In the genomic region with DNA sequence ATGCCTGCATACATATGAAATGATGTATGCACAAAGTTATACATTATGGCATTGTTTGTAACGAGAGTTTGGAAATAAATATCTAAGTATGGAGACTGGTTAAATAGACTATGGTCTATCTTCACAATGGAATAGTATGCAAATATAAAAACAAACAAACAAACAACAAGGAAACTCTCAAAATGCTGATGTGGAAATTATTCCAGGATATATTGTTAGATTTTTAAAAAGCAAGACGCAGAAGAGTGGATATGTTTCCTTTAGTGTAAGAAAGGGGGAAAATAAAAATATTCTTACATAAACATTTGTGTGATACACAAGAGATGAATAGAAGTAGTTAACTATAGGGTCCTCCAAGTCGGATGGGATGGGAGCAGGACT, we compare ENCODE assay signal across 23 cellular contexts. TPM values are rescaled to one million over a fixed set of nuclear protein-coding genes. Genes with fewer than 3 reads are reported as not detected.
DNase-seq lines count a peak whose midpoint lies in the region; ATAC-seq, FAIRE-seq and TF ChIP-seq lines count a peak whose summit lies in the region.
"Had no signal": no experiment of that assay in that cellular context is flagged by ENCODE, and none has a peak within 500 bp of the region (broad histone marks: within the 10 kb centered on the region; RNA-seq: fewer than 3 reads in every experiment).

No MANE protein-coding gene starts in this region.

- CTCF ChIA-PET in PC-9 (lab: Charles Lee): no interaction called here
- CTCF ChIA-PET in K562 (lab: Yijun Ruan, JAX; ENCODE audit: low intra/inter-chr PET ratio): interaction anchor here (0.5 kb wide), 1 partner anchor 383 kb away, joined by 3 read pairs; no protein-coding TSS in a partner anchor

- FAIRE-seq in K562 (lab: Jason Lieb, UNC): no peak
- FAIRE-seq: A204.1, GM12891, GM19239 had no signal

- no peaks in the 10 kb centered on the region for H3K9me1 ChIP-seq in K562 (ENCODE audit: control insufficient read depth, insufficient read depth, low read length)

- H2AFZ ChIP-seq in PC-9 (no peak overlapping the region), K562 (ENCODE audit: low read depth, low read length) (no peak overlapping the region)

- H3K4me3 ChIP-seq in PC-9: no peak overlapping the region
- H3K4me3 ChIP-seq in K562: no peak overlapping the region
- no peak overlapping the region for H3K4me3 ChIP-seq in spleen
- H3K4me3 ChIP-seq: BLaER1 had no signal

- H3K4me1 ChIP-seq in PC-9 (replicated peaks; ENCODE audit: insufficient read depth): peaks cover 23% of the 10 kb centered on the region
- H3K4me1 ChIP-seq in K562 (replicated peaks in 1 of 2; ENCODE audit: control insufficient read depth in 2 of 2, insufficient read depth in 2 of 2, low read length in 2 of 2): no peaks in the 10 kb centered on the region
- H3K4me1 ChIP-seq in spleen: peaks cover 0 to 26% (median 0%) of the 10 kb centered on the region in 6 donors
- H3K4me1 ChIP-seq: BE2C, BLaER1 had no signal

- in situ Hi-C loops in K562 (cut with MboI): no loop called here

- H3K27ac ChIP-seq in PC-9 (no peak overlapping the region), K562 (ENCODE audit: extremely low read depth, low read depth, low read length) (no peak overlapping the region), spleen (no peak overlapping the region)
- H3K27ac ChIP-seq: BLaER1 had no signal

- H3K9me2 ChIP-seq in PC-9 (ENCODE audit: insufficient read depth): no peaks in the 10 kb centered on the region

- H3K79me2 ChIP-seq in PC-9 (ENCODE audit: low read depth) (no peaks in the 10 kb centered on the region), K562 (ENCODE audit: control insufficient read depth, insufficient read depth, low read length) (no peaks in the 10 kb centered on the region)

- no peak overlapping the region for H3K9ac ChIP-seq in K562 (ENCODE audit: insufficient read depth in 1 of 2, low read depth in 2 of 2, low read length in 2 of 2)
- H3K9ac ChIP-seq: BLaER1 had no signal

- H3K9me3 ChIP-seq in PC-9 (ENCODE audit: insufficient read depth, low read depth) (no peaks in the 10 kb centered on the region), K562 (replicated peaks; ENCODE audit: control insufficient read depth, insufficient read depth, low read depth, low read length) (no peaks in the 10 kb centered on the region), spleen (no peaks in the 10 kb centered on the region)
- H3K9me3 ChIP-seq: BE2C, BLaER1 had no signal

- no peak for TF ChIP-seq POLR2A in K562 (conservative IDR thresholded peaks at IDR 0.05)
- TF ChIP-seq POLR2A in spleen (IDR thresholded peaks at IDR 0.05): no peak

- no TSS peak for BruUV-seq in PC-9 (replicated peaks; lab: Mats Ljungman, UMichigan)
- BruUV-seq in K562 (replicated peaks; lab: Mats Ljungman, UMichigan): no TSS peak

- TF ChIP-seq EP300 in K562 (IDR thresholded peaks at IDR 0.05; ENCODE audit: low read length): no peak

- H3K4me2 ChIP-seq in PC-9 (peak overlapping the region; percentile 32; the same call in 1 of the 2 replicates), K562 (ENCODE audit: insufficient read depth, low read length) (no peak overlapping the region)
- H3K4me2 ChIP-seq: BLaER1 had no signal

- TF ChIP-seq CTCF in PC-9 (conservative IDR thresholded peaks at IDR 0.05) (no peak), K562 (IDR thresholded peaks at IDR 0.05 in 2 of 3, conservative IDR thresholded peaks at IDR 0.05 in 1 of 3; ENCODE audit: insufficient read depth in 2 of 3, low read depth in 1 of 3, low read length in 3 of 3) (no peak), spleen (IDR thresholded peaks at IDR 0.05 in 8 of 11, conservative IDR thresholded peaks at IDR 0.05 in 3 of 11) (no peak)

- no peaks in the 10 kb centered on the region for H3K27me3 ChIP-seq in PC-9 (ENCODE audit: insufficient read depth, low read depth)
- peaks cover 15 to 27% of the 10 kb centered on the region in 2 experiments for H3K27me3 ChIP-seq in K562 (ENCODE audit: control insufficient read depth in 2 of 2, insufficient read depth in 2 of 2, low read length in 2 of 2)
- H3K27me3 ChIP-seq in spleen (replicated peaks in 1 of 7): no peaks in the 10 kb centered on the region
- H3K27me3 ChIP-seq: BE2C, BLaER1 had no signal

- intact Hi-C loops in PC-9 (cut with micrococcal nuclease; ENCODE audit: unreplicated experiment): no loop called here
- intact Hi-C loops in K562 (cut with micrococcal nuclease): no loop called here
- intact Hi-C loops in spleen (cut with DNase I; ENCODE audit: low total_unique reads): no loop called here

- H3F3A ChIP-seq in PC-9 (ENCODE audit: insufficient read depth, low read depth): peaks cover 14% of the 10 kb centered on the region; the same call in 1 of the 2 replicates

- POLR2A ChIA-PET in PC-9 (lab: Charles Lee; ENCODE audit: unreplicated experiment) (no interaction called here), K562 (lab: Yijun Ruan, JAX) (interaction anchor here (0.6 to 54.6 kb wide), 5 partner anchors 10 to 177 kb away, joined by 3 to 1556 read pairs (median 30); partner anchors contain the start of genes AIFM3, CRKL and LZTR1)

- H3K36me3 ChIP-seq in PC-9 (ENCODE audit: low read depth) (no peaks in the 10 kb centered on the region), K562 (ENCODE audit: control insufficient read depth, insufficient read depth, low read length) (no peaks in the 10 kb centered on the region), spleen (no peaks in the 10 kb centered on the region)
- H3K36me3 ChIP-seq: BE2C, BLaER1 had no signal

- no peak for TF ChIP-seq RAD21 in K562 (CRISPR knock-in tag; conservative IDR thresholded peaks at IDR 0.05 in 1 of 2, IDR thresholded peaks at IDR 0.05 in 1 of 2)

- H4K20me1 ChIP-seq in PC-9 (ENCODE audit: insufficient read depth): no peaks in the 10 kb centered on the region
- H4K20me1 ChIP-seq in K562 (replicated peaks; ENCODE audit: control insufficient read depth, insufficient read depth, low read length): no peaks in the 10 kb centered on the region
- H4K20me1 ChIP-seq: BLaER1 had no signal

- no peak for DNase-seq in PC-9
- DNase-seq in K562 (ENCODE audit: extremely low read depth in 1 of 4, low spot score in 3 of 4): no peak
- no peak for DNase-seq in NOMO-1 (lab: John Stamatoyannopoulos, UW; ENCODE audit: unreplicated experiment in 2 of 2)
- DNase-seq in spleen: no peak
- DNase-seq: 8988T; ACHN; BE2C; CD4-positive, alpha-beta memory T cell; CD4-positive, CD25-positive, alpha-beta regulatory T cell; CD8-positive, alpha-beta memory T cell; COR-L47; DMS 273 treated with DMSO at 0.1 percent for 48 hours; DMS153; DMS53; DMS79; DND-41; EL; GF-D8 had no signal

- ATAC-seq in K562 (no peak), GM21717 (IDR thresholded peaks at IDR 0.05; ENCODE audit: unreplicated experiment) (no peak)

- 2% methylated on average over 3 of the region's 3 CpGs for WGBS in K562 (ENCODE audit: insufficient coverage, low coverage, missing lambda C conversion rate)
- 85 to 89% (median 88%) methylated on average over 3 of the region's 3 CpGs for WGBS in spleen, 5 donors

RNA-seq across cellular contexts. Expression of gene CRKL, which starts 10.8 kb away (rescaled TPM):
- total RNA-seq in PC-9 (2021): 45.8 and 49.7 TPM in 2 replicates
- 251 and 271 TPM in 2 replicates for total RNA-seq in K562 (2011; cell fraction: chromatin; rRNA removed; ENCODE audit: low replicate concordance)
- total RNA-seq in K562 (2011; cell fraction: nucleolus; rRNA removed): 179 and 190 TPM in 2 replicates
- 236 and 257 TPM in 2 replicates for total RNA-seq in K562 (2011; cell fraction: nucleoplasm; rRNA removed)
- 105 and 144 TPM in 2 replicates for total RNA-seq in K562 (2014; rRNA removed)
- total RNA-seq in K562 (2014; rRNA removed; fragmentation: Illumina TruSeq; extraction: Trizol): 138 and 141 TPM in 2 replicates
- total RNA-seq in K562 (2015; rRNA removed; fragmentation: Illumina TruSeq; extraction: Trizol): 124 and 128 TPM in 2 replicates
- total RNA-seq in K562 (2021): 263 and 267 TPM in 2 replicates
- 135 and 196 TPM in 2 replicates for polyA plus RNA-seq in K562 (2011; rRNA removed)
- 111 and 189 TPM in 2 replicates for polyA plus RNA-seq in K562 (2011; cell fraction: cytosol; rRNA removed)
- polyA plus RNA-seq in K562 (2011; cell fraction: nucleus; rRNA removed): 90.3 and 116 TPM in 2 replicates
- 90.4 and 122 TPM in 2 replicates for polyA plus RNA-seq in K562 (2012)
- 144 and 156 TPM in 2 replicates for polyA plus RNA-seq in K562 (2014; fragmentation: Illumina TruSeq; extraction: Trizol)
- 100 to 1,000 TPM; 100 to 105 TPM for polyA plus RNA-seq in K562 (2014; fragmentation: Nextera tagmentation; extraction: Ambion mirVana)
- 114 and 124 TPM in 2 replicates for polyA plus RNA-seq in K562 (2014; rRNA removed)
- 219 and 267 TPM in 2 replicates for polyA minus RNA-seq in K562 (2011; rRNA and poly(A)+ RNA removed)
- polyA minus RNA-seq in K562 (2011; cell fraction: cytosol; rRNA and poly(A)+ RNA removed): 166 and 232 TPM in 2 replicates
- 39.9 and 84.6 TPM in 2 replicates for polyA minus RNA-seq in K562 (2011; cell fraction: nucleus; rRNA and poly(A)+ RNA removed)
- 10 to 100 TPM; 56.7 to 65.3 (median 58.1) TPM for total RNA-seq in spleen
- 10 to 100 TPM; 11.5 to 17.9 (median 12.2) TPM for polyA plus RNA-seq in spleen

RNA-seq across cellular contexts. Expression of gene SNAP29, which starts 47.6 kb away (rescaled TPM):
- total RNA-seq in PC-9 (2021) (13.5 and 17.8 TPM in 2 replicates), K562 (2014; rRNA removed) (71.4 and 89.3 TPM in 2 replicates), K562 (2014; rRNA removed; fragmentation: Illumina TruSeq; extraction: Trizol) (58.1 and 64.4 TPM in 2 replicates), K562 (2015; rRNA removed; fragmentation: Illumina TruSeq; extraction: Trizol) (70.6 and 75.9 TPM in 2 replicates), K562 (2021) (122 and 123 TPM in 2 replicates), spleen (10 to 100 TPM; 22.6 to 33.5 (median 28.2) TPM)
- total RNA-seq in K562 (2011; cell fraction: chromatin; rRNA removed; ENCODE audit: low replicate concordance): 63.6 and 66.4 TPM in 2 replicates
- 39.3 and 45.4 TPM in 2 replicates for total RNA-seq in K562 (2011; cell fraction: nucleolus; rRNA removed)
- total RNA-seq in K562 (2011; cell fraction: nucleoplasm; rRNA removed): 59.8 and 84.4 TPM in 2 replicates
- polyA plus RNA-seq in K562 (2011; rRNA removed) (187 and 200 TPM in 2 replicates), K562 (2014; fragmentation: Illumina TruSeq; extraction: Trizol) (181 and 250 TPM in 2 replicates), K562 (2014; fragmentation: Nextera tagmentation; extraction: Ambion mirVana) (10 to 100 TPM; 19.5 to 22.8 TPM), K562 (2014; rRNA removed) (136 and 161 TPM in 2 replicates), spleen (10 to 100 TPM; 13.7 to 19.5 (median 17.2) TPM)
- 97.0 and 115 TPM in 2 replicates for polyA plus RNA-seq in K562 (2011; cell fraction: cytosol; rRNA removed)
- 51.6 and 70.0 TPM in 2 replicates for polyA plus RNA-seq in K562 (2011; cell fraction: nucleus; rRNA removed)
- 105 and 162 TPM in 2 replicates for polyA plus RNA-seq in K562 (2012)
- polyA minus RNA-seq in K562 (2011; rRNA and poly(A)+ RNA removed): 89.0 and 94.5 TPM in 2 replicates
- polyA minus RNA-seq in K562 (2011; cell fraction: cytosol; rRNA and poly(A)+ RNA removed): 44.9 and 53.1 TPM in 2 replicates
- polyA minus RNA-seq in K562 (2011; cell fraction: nucleus; rRNA and poly(A)+ RNA removed): 14.3 and 25.0 TPM in 2 replicates

RNA-seq across cellular contexts. Expression of gene PI4KA, which starts 47.8 kb away (rescaled TPM):
- total RNA-seq in PC-9 (2021) (24.7 and 27.9 TPM in 2 replicates), K562 (2014; rRNA removed) (103 and 117 TPM in 2 replicates), K562 (2014; rRNA removed; fragmentation: Illumina TruSeq; extraction: Trizol) (62.3 and 63.7 TPM in 2 replicates), K562 (2015; rRNA removed; fragmentation: Illumina TruSeq; extraction: Trizol) (75.3 and 82.5 TPM in 2 replicates), K562 (2021) (173 and 187 TPM in 2 replicates), spleen (100 to 1,000 TPM in 6 of 7 donors, 10 to 100 TPM in 1; 86.2 to 143 (median 122) TPM)
- total RNA-seq in K562 (2011; cell fraction: chromatin; rRNA removed; ENCODE audit: low replicate concordance): 856 and 1,421 TPM in 2 replicates
- total RNA-seq in K562 (2011; cell fraction: nucleolus; rRNA removed): 627 and 658 TPM in 2 replicates
- 567 and 576 TPM in 2 replicates for total RNA-seq in K562 (2011; cell fraction: nucleoplasm; rRNA removed)
- polyA plus RNA-seq in K562 (2011; rRNA removed) (84.7 and 128 TPM in 2 replicates), K562 (2014; fragmentation: Illumina TruSeq; extraction: Trizol) (124 and 127 TPM in 2 replicates), K562 (2014; fragmentation: Nextera tagmentation; extraction: Ambion mirVana) (10 to 100 TPM in 1 of 2 experiments, 1 to 10 TPM in 1; 7.3 to 11.1 TPM), K562 (2014; rRNA removed) (116 and 125 TPM in 2 replicates), spleen (10 to 100 TPM; 29.8 to 48.1 (median 35.3) TPM)
- polyA plus RNA-seq in K562 (2011; cell fraction: cytosol; rRNA removed): 76.2 and 84.4 TPM in 2 replicates
- 448 and 556 TPM in 2 replicates for polyA plus RNA-seq in K562 (2011; cell fraction: nucleus; rRNA removed)
- 142 and 181 TPM in 2 replicates for polyA plus RNA-seq in K562 (2012)
- polyA minus RNA-seq in K562 (2011; rRNA and poly(A)+ RNA removed): 160 and 176 TPM in 2 replicates
- 98.9 and 161 TPM in 2 replicates for polyA minus RNA-seq in K562 (2011; cell fraction: cytosol; rRNA and poly(A)+ RNA removed)
- 188 and 253 TPM in 2 replicates for polyA minus RNA-seq in K562 (2011; cell fraction: nucleus; rRNA and poly(A)+ RNA removed)
